Comparison of ENCODE assay signal across 23 cellular contexts in genomic region chrY:6217045-6217444, GRCh38. TPM values are rescaled to one million over a fixed set of nuclear protein-coding genes. Genes with fewer than 3 reads are reported as not detected.
"Had no signal": no experiment of that assay in that cellular context is flagged by ENCODE, and none has a peak within 500 bp of the region (broad histone marks: within the 10 kb centered on the region; RNA-seq: fewer than 3 reads in every experiment).

No MANE protein-coding gene starts in this region.

RNA-seq across cellular contexts. Expression of gene TSPY2, which starts 29.0 kb away (rescaled TPM):
- total RNA-seq: activated B cell treated with CpG ODN at 0.5 μM for 24 hours; activated CD4-positive, alpha-beta memory T cell treated with anti-CD3 and anti-CD28 coated beads for 36 hours; activated CD4-positive, alpha-beta T cell treated with anti-CD3 and anti-CD28 coated beads, Interleukin-2, amount 10 ng/mL, durations not matched to agents 24 days and 14 days; activated CD8-positive, alpha-beta memory T cell treated with anti-CD3 and anti-CD28 coated beads for 36 hours; activated CD8-positive, alpha-beta T cell treated with anti-CD3 and anti-CD28 coated beads for 36 hours; activated naive CD4-positive, alpha-beta T cell treated with anti-CD3 and anti-CD28 coated beads for 36 hours; activated naive CD4-positive, alpha-beta T cell treated with anti-CD3 and anti-CD28 coated beads, Interleukin-2, amount 50 U/mL, for 72 hours; activated naive CD8-positive, alpha-beta T cell treated with anti-CD3 and anti-CD28 coated beads for 36 hours; activated T-cell treated with anti-CD3 and anti-CD28 coated beads, Interleukin-2, amount 50 U/mL, for 4 hours; activated T-cell treated with anti-CD3 and anti-CD28 coated beads, Interleukin-2, amount 50 U/mL, for 72 hours; activated T-helper 1 cell treated with anti-CD3 and anti-CD28 coated beads, Interleukin-12 subunit alpha, Interleukin-12 subunit beta, Interleukin-2, Interleukin-4 antibody, amounts not matched to agents 30 ng/mL and 10 ng/mL and 1 ng/mL, durations not matched to agents 14 hours and 24 hours and 36 hours; activated T-helper 17 cell treated with anti-CD3 and anti-CD28 coated beads, Interleukin-2, amount 50 U/mL, for 72 hours; adrenal gland; aorta; astrocyte; body of pancreas; breast epithelium; cardiac septum; cerebellum; T-cell; T-helper 1 cell treated with Interleukin-12 subunit alpha and Interleukin-12 subunit beta and Interleukin-4 antibody, amounts not matched to agents 30 ng/mL and 1 ng/mL, for 36 hours; T-helper 17 cell; T-helper 2 cell treated with Interferon-gamma antibody and Interleukin-4, amounts not matched to agents 100 ng/mL and 5 ng/mL, for 36 hours had no signal
- polyA plus RNA-seq: adrenal gland, aorta had no signal
